14 cellular contexts compared by ENCODE assay signal in genomic region chr7:7352845-7353244, GRCh38.
A peak's percentile ranks its signal among the peaks of the same experiment; 100 is the strongest.
DNase-seq lines count a peak whose midpoint lies in the region; ATAC-seq and TF ChIP-seq lines count a peak whose summit lies in the region.
"Had no signal": no experiment of that assay in that cellular context is flagged by ENCODE, and none has a peak within 500 bp of the region (broad histone marks: within the 10 kb centered on the region; RNA-seq: fewer than 3 reads in every experiment).

No MANE protein-coding gene starts in this region.

- H3K4me1 ChIP-seq in PC-3 (ENCODE audit: insufficient read depth, low read length) (peaks cover 16% of the 10 kb centered on the region; the same call in 1 of the 2 replicates), MM.1S (ENCODE audit: low read length) (no peaks in the 10 kb centered on the region)
- H3K4me1 ChIP-seq: gastrocnemius medialis, spleen had no signal

- CTCF ChIA-PET in PC-3 (lab: Charles Lee) (interaction anchor here (0.5 to 1.0 kb wide), 3 partner anchors 130 to 247 kb away, joined by 3 read pairs; no protein-coding TSS in a partner anchor), HEK293T (lab: Yijun Ruan, JAX) (no interaction called here)

- H2AFZ ChIP-seq in PC-3 (ENCODE audit: low read length) (no peak overlapping the region), MM.1S (ENCODE audit: low read length) (no peak overlapping the region)

- H3K79me2 ChIP-seq in PC-3 (ENCODE audit: low read length) = no peaks in the 10 kb centered on the region
- no peaks in the 10 kb centered on the region for H3K79me2 ChIP-seq in MM.1S (ENCODE audit: low read length)

- TF ChIP-seq CTCF in PC-3 (conservative IDR thresholded peaks at IDR 0.05; ENCODE audit: low read depth, low read length) (peak; percentile 54), MM.1S (IDR thresholded peaks at IDR 0.05; ENCODE audit: low read length) (no peak)

- H3K9ac ChIP-seq in PC-3 (ENCODE audit: low read length) (no peak overlapping the region), MM.1S (ENCODE audit: low read length) (no peak overlapping the region)

- H3K4me2 ChIP-seq in PC-3 (ENCODE audit: low read length) (no peak overlapping the region), MM.1S (ENCODE audit: low read depth, low read length) (no peak overlapping the region)

- H3K27ac ChIP-seq in PC-3 (ENCODE audit: low read length) (no peak overlapping the region), MM.1S (ENCODE audit: low read length) (no peak overlapping the region)
- H3K27ac ChIP-seq: gastrocnemius medialis, spleen had no signal

- no peaks in the 10 kb centered on the region for H3F3A ChIP-seq in PC-3 (ENCODE audit: low read length, unreplicated experiment)
- H3F3A ChIP-seq in MM.1S (ENCODE audit: insufficient read depth, low read length) = no peaks in the 10 kb centered on the region

- BruUV-seq in PC-3 (replicated peaks; lab: Mats Ljungman, UMichigan) = no TSS peak

- H3K27me3 ChIP-seq in PC-3 (ENCODE audit: low read length) (no peaks in the 10 kb centered on the region), MM.1S (replicated peaks; ENCODE audit: insufficient read depth, low read length) (no peaks in the 10 kb centered on the region)
- H3K27me3 ChIP-seq: gastrocnemius medialis, spleen had no signal

- no peaks in the 10 kb centered on the region for H3K9me3 ChIP-seq in PC-3 (ENCODE audit: low read length)
- no peaks in the 10 kb centered on the region for H3K9me3 ChIP-seq in MM.1S (replicated peaks; ENCODE audit: insufficient read depth, low read length)
- H3K9me3 ChIP-seq: gastrocnemius medialis, spleen had no signal

- H3K9me2 ChIP-seq in PC-3 (replicated peaks; ENCODE audit: low read length) = no peaks in the 10 kb centered on the region
- no peaks in the 10 kb centered on the region for H3K9me2 ChIP-seq in MM.1S (replicated peaks; ENCODE audit: insufficient read depth, low read length)

- H4K20me1 ChIP-seq in PC-3 (ENCODE audit: low read length) (no peaks in the 10 kb centered on the region), MM.1S (ENCODE audit: insufficient read depth, low read length) (no peaks in the 10 kb centered on the region)

- H3K36me3 ChIP-seq in PC-3 (ENCODE audit: low read depth, low read length) (no peaks in the 10 kb centered on the region), MM.1S (replicated peaks; ENCODE audit: insufficient read depth, low read length) (no peaks in the 10 kb centered on the region)
- H3K36me3 ChIP-seq: gastrocnemius medialis, spleen had no signal

- intact Hi-C loops in PC-3 (cut with micrococcal nuclease) = loop anchor here (5.0 kb wide), 1 partner anchor 171 kb away; the partner anchor contains the start of gene C1GALT1

- DNase-seq in NCI-H2107 treated with DMSO at 0.1 percent for 48 hours (lab: John Stamatoyannopoulos, UW; ENCODE audit: unreplicated experiment) (peak; percentile 63), NCI-H2107 (lab: John Stamatoyannopoulos, UW) (no peak), PC-3 (peak; percentile 68), iPS DF 19.7 (ENCODE audit: low read depth, low spot score) (peak; percentile 90), renal cortical epithelial cell (ENCODE audit: low read depth) (peak; percentile 61), MM.1S (no peak), HuH-7 (ENCODE audit: low spot score) (no peak), HEK293T (ENCODE audit: extremely low spot score) (no peak)
- DNase-seq: activated CD4-positive, alpha-beta T cell treated with anti-CD3 and anti-CD28 coated beads, Interleukin-2, amount 50 U/mL, for 48 hours; activated effector memory CD4-positive, alpha-beta T cell treated with Interleukin-2 at 50 U/mL for 16 hours; gastrocnemius medialis; NCI-H187; spleen had no signal

- no peak overlapping the region for H3K4me3 ChIP-seq in PC-3 (ENCODE audit: low read length)
- no peak overlapping the region for H3K4me3 ChIP-seq in MM.1S (ENCODE audit: low read length)
- H3K4me3 ChIP-seq: gastrocnemius medialis, lung, spleen had no signal

- ATAC-seq in PC-3 = peak; percentile 74
- ATAC-seq: gastrocnemius medialis had no signal

- POLR2A ChIA-PET in PC-3 (lab: Charles Lee; ENCODE audit: unreplicated experiment) (no interaction called here), HEK293T (lab: Yijun Ruan, JAX) (no interaction called here)

TF ChIP-seq in HEK293T, 16 proteins besides CTCF, POLR2A, EP300 and RAD21:
- TF ChIP-seq L3MBTL2 (conservative IDR thresholded peaks at IDR 0.05) (no peak), FOXK2 (IDR thresholded peaks at IDR 0.05) (no peak), ELF4 (IDR thresholded peaks at IDR 0.05) (no peak), FOXA1 (IDR thresholded peaks at IDR 0.05) (no peak), HDGF (IDR thresholded peaks at IDR 0.05; ENCODE audit: borderline replicate concordance) (no peak), NFRKB (IDR thresholded peaks at IDR 0.05) (no peak), SP1 (IDR thresholded peaks at IDR 0.05) (no peak), ZNF384 (IDR thresholded peaks at IDR 0.05) (no peak)
- TF ChIP-seq, protein P1, sequence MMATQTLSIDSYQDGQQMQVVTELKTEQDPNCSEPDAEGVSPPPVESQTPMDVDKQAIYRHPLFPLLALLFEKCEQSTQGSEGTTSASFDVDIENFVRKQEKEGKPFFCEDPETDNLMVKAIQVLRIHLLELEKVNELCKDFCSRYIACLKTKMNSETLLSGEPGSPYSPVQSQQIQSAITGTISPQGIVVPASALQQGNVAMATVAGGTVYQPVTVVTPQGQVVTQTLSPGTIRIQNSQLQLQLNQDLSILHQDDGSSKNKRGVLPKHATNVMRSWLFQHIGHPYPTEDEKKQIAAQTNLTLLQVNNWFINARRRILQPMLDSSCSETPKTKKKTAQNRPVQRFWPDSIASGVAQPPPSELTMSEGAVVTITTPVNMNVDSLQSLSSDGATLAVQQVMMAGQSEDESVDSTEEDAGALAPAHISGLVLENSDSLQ (IDR thresholded peaks at IDR 0.05) = no peak
TF ChIP-seq in HEK293T: peak in this region for 0.

Comparison
In these comparisons a context has a peak if more than half of its experiments do, and no peak if none do; other contexts are left out.
1. DNase-seq: peak in NCI-H2107 treated with DMSO at 0.1 percent for 48 hours (single experiment), PC-3 (single experiment), iPS DF 19.7 (single experiment) and renal cortical epithelial cell (single experiment); none in NCI-H2107 (single experiment), MM.1S (single experiment), HuH-7 (single experiment) and HEK293T (single experiment).